Comparison of ENCODE assay signal across 16 cellular contexts in genomic region chr1:43431676-43432075, GRCh38. TPM values are rescaled to one million over a fixed set of nuclear protein-coding genes. Genes with fewer than 3 reads are reported as not detected.
A peak's percentile ranks its signal among the peaks of the same experiment; 100 is the strongest.
DNase-seq lines count a peak whose midpoint lies in the region; TF ChIP-seq lines count a peak whose summit lies in the region.
"Had no signal": no experiment of that assay in that cellular context is flagged by ENCODE, and none has a peak within 500 bp of the region (broad histone marks: within the 10 kb centered on the region; RNA-seq: fewer than 3 reads in every experiment).

No MANE protein-coding gene starts in this region.

- no peak overlapping the region for H2AFZ ChIP-seq in PC-9

- H3K9me3 ChIP-seq in PC-9 (ENCODE audit: insufficient read depth, low read depth) (no peaks in the 10 kb centered on the region), spleen (no peaks in the 10 kb centered on the region), A673 (ENCODE audit: low read depth, low read length, poor library complexity, severe bottlenecking) (no peaks in the 10 kb centered on the region)
- H3K9me3 ChIP-seq: BLaER1, Caco-2, HAP-1 had no signal

- TF ChIP-seq CTCF in PC-9 (conservative IDR thresholded peaks at IDR 0.05) (no peak), glutamatergic neuron (IDR thresholded peaks at IDR 0.05; ENCODE audit: partially characterized antibody, unreplicated experiment) (no peak), spleen (IDR thresholded peaks at IDR 0.05 in 8 of 11, conservative IDR thresholded peaks at IDR 0.05 in 3 of 11) (no peak), A673 (conservative IDR thresholded peaks at IDR 0.05; ENCODE audit: low read depth, low read length) (no peak)

- no peak overlapping the region for H3K4me2 ChIP-seq in PC-9
- H3K4me2 ChIP-seq: BLaER1 had no signal

- peak overlapping the region; percentile 6 for H3K27ac Mint-ChIP-seq in T-helper 2 cell treated with Interferon-gamma antibody and Interleukin-4, amounts not matched to agents 5 μg/mL and 100 μg/mL, for 36 hours
- H3K27ac Mint-ChIP-seq in glutamatergic neuron (ENCODE audit: unreplicated experiment): no peak overlapping the region

- H3K4me3 ChIP-seq in PC-9 (no peak overlapping the region), spleen (no peak overlapping the region), A673 (ENCODE audit: low read depth, low read length, poor library complexity, severe bottlenecking) (no peak overlapping the region)
- H3K4me3 ChIP-seq: BLaER1, HAP-1 had no signal

- H3F3A ChIP-seq in PC-9 (ENCODE audit: insufficient read depth, low read depth): no peaks in the 10 kb centered on the region

- H3K4me1 ChIP-seq in PC-9 (replicated peaks; ENCODE audit: insufficient read depth) (no peaks in the 10 kb centered on the region), spleen (peaks cover 0 to 23% (median 0%) of the 10 kb centered on the region in 6 donors), A673 (ENCODE audit: insufficient read depth, low read length, poor library complexity, severe bottlenecking) (peaks cover 8% of the 10 kb centered on the region)
- H3K4me1 ChIP-seq: BLaER1, Caco-2, HAP-1 had no signal

- no peaks in the 10 kb centered on the region for H3K27me3 ChIP-seq in PC-9 (ENCODE audit: insufficient read depth, low read depth)
- no peaks in the 10 kb centered on the region for H3K27me3 ChIP-seq in spleen (replicated peaks in 1 of 7)
- H3K27me3 ChIP-seq in A673 (replicated peaks; ENCODE audit: insufficient read depth, low read depth, low read length, poor library complexity): no peaks in the 10 kb centered on the region
- H3K27me3 ChIP-seq: BLaER1 had no signal

- no peaks in the 10 kb centered on the region for H3K79me2 ChIP-seq in PC-9 (ENCODE audit: low read depth)

- TSS peak; percentile 3 for BruUV-seq in PC-9 (replicated peaks; lab: Mats Ljungman, UMichigan)
- BruUV-seq in A673 (replicated peaks; lab: Mats Ljungman, UMichigan): no TSS peak

- no peaks in the 10 kb centered on the region for H3K9me3 Mint-ChIP-seq in T-helper 2 cell treated with Interferon-gamma antibody and Interleukin-4, amounts not matched to agents 5 μg/mL and 100 μg/mL, for 36 hours
- peaks cover 6% of the 10 kb centered on the region for H3K9me3 Mint-ChIP-seq in glutamatergic neuron (ENCODE audit: unreplicated experiment)
- H3K9me3 Mint-ChIP-seq: CD8-positive, alpha-beta memory T cell had no signal

- no peak for DNase-seq in T-helper 2 cell treated with Interferon-gamma antibody and Interleukin-4, amounts not matched to agents 5 μg/mL and 100 μg/mL, for 36 hours (ENCODE audit: low spot score)
- DNase-seq in T-helper 2 cell (no peak), PC-9 (no peak), glutamatergic neuron (peak; percentile 5), spleen (peak; percentile 30), NCI-H2227 (lab: John Stamatoyannopoulos, UW; ENCODE audit: unreplicated experiment) (no peak), A673 (ENCODE audit: low spot score) (no peak), OCI-M2 (lab: John Stamatoyannopoulos, UW; ENCODE audit: unreplicated experiment) (no peak)
- DNase-seq: AML-193; Caco-2; CD8-positive, alpha-beta memory T cell; DMS53; GF-D8 had no signal

- CTCF ChIA-PET in PC-9 (lab: Charles Lee) (no interaction called here), A673 (lab: Charles Lee) (no interaction called here)

- intact Hi-C loops in PC-9 (cut with micrococcal nuclease; ENCODE audit: unreplicated experiment): no loop called here
- intact Hi-C loops in spleen (cut with DNase I; ENCODE audit: low total_unique reads): no loop called here
- intact Hi-C loops in A673 (cut with micrococcal nuclease; ENCODE audit: unreplicated experiment): no loop called here

- H3K36me3 Mint-ChIP-seq in T-helper 2 cell treated with Interferon-gamma antibody and Interleukin-4, amounts not matched to agents 5 μg/mL and 100 μg/mL, for 36 hours (ENCODE audit: low read depth): peaks cover 43% of the 10 kb centered on the region
- H3K36me3 Mint-ChIP-seq in glutamatergic neuron (ENCODE audit: unreplicated experiment): no peaks in the 10 kb centered on the region

- POLR2A ChIA-PET in PC-9 (lab: Charles Lee; ENCODE audit: unreplicated experiment) (no interaction called here), A673 (lab: Charles Lee; ENCODE audit: low non-redundant PET) (no interaction called here)

- no peak for TF ChIP-seq POLR2A in spleen (IDR thresholded peaks at IDR 0.05)

- H3K27me3 Mint-ChIP-seq in T-helper 2 cell treated with Interferon-gamma antibody and Interleukin-4, amounts not matched to agents 5 μg/mL and 100 μg/mL, for 36 hours (ENCODE audit: low read depth): no peaks in the 10 kb centered on the region
- peaks cover 2% of the 10 kb centered on the region for H3K27me3 Mint-ChIP-seq in glutamatergic neuron (ENCODE audit: unreplicated experiment)
- H3K27me3 Mint-ChIP-seq: CD8-positive, alpha-beta memory T cell had no signal

- H3K4me3 Mint-ChIP-seq in T-helper 2 cell treated with Interferon-gamma antibody and Interleukin-4, amounts not matched to agents 5 μg/mL and 100 μg/mL, for 36 hours: no peak overlapping the region
- no peak overlapping the region for H3K4me3 Mint-ChIP-seq in glutamatergic neuron (ENCODE audit: unreplicated experiment)
- H3K4me3 Mint-ChIP-seq: CD8-positive, alpha-beta memory T cell had no signal

- peaks cover 3% of the 10 kb centered on the region for H3K4me1 Mint-ChIP-seq in T-helper 2 cell treated with Interferon-gamma antibody and Interleukin-4, amounts not matched to agents 5 μg/mL and 100 μg/mL, for 36 hours (ENCODE audit: low read depth)
- H3K4me1 Mint-ChIP-seq in glutamatergic neuron (ENCODE audit: low read depth, unreplicated experiment): no peaks in the 10 kb centered on the region

- H3K27ac ChIP-seq in PC-9: no peak overlapping the region
- H3K27ac ChIP-seq in spleen: no peak overlapping the region
- H3K27ac ChIP-seq in A673 (ENCODE audit: low read depth, low read length, poor library complexity, severe bottlenecking): no peak overlapping the region
- H3K27ac ChIP-seq: 22Rv1, BLaER1 had no signal

- H4K20me1 ChIP-seq in PC-9 (ENCODE audit: insufficient read depth): no peaks in the 10 kb centered on the region
- H4K20me1 ChIP-seq: BLaER1 had no signal

- peaks cover 16% of the 10 kb centered on the region for H3K36me3 ChIP-seq in PC-9 (ENCODE audit: low read depth)
- peaks cover 0 to 100% (median 78%) of the 10 kb centered on the region in 6 donors for H3K36me3 ChIP-seq in spleen
- H3K36me3 ChIP-seq in A673 (ENCODE audit: insufficient read depth, low read length, poor library complexity, severe bottlenecking): peaks cover 38% of the 10 kb centered on the region

- no peaks in the 10 kb centered on the region for H3K9me2 ChIP-seq in PC-9 (ENCODE audit: insufficient read depth)

- WGBS in spleen, 5 donors: 92 to 100% (median 95%) methylated on average over 8 to 9 of the region's 9 CpGs

RNA-seq across cellular contexts. Expression of gene HYI, which starts 22.1 kb away (rescaled TPM):
- 43.5 and 46.6 TPM in 2 replicates for total RNA-seq in PC-9 (2021)
- total RNA-seq in glutamatergic neuron (ENCODE audit: unreplicated experiment): 18.7 TPM
- 10 to 100 TPM; 24.2 to 47.3 (median 38.6) TPM for total RNA-seq in spleen
- polyA plus RNA-seq in spleen: 10 to 100 TPM; 23.2 to 67.2 (median 59.9) TPM
- total RNA-seq in A673 (2021): 14.8 and 19.8 TPM in 2 replicates

RNA-seq across cellular contexts. Expression of gene SZT2, which starts 42.0 kb away (rescaled TPM):
- total RNA-seq in PC-9 (2021) (71.6 and 76.1 TPM in 2 replicates), glutamatergic neuron (ENCODE audit: unreplicated experiment) (85.3 TPM), spleen (100 to 1,000 TPM in 3 of 7 donors, 10 to 100 TPM in 4; 64.7 to 115 (median 75.7) TPM), A673 (2021) (27.9 and 34.6 TPM in 2 replicates)
- 10 to 100 TPM in 2 of 3 donors, 1 to 10 TPM in 1; 9.4 to 35.6 (median 16.7) TPM for polyA plus RNA-seq in spleen

RNA-seq across cellular contexts. Expression of gene MED8, which starts 42.1 kb away (rescaled TPM):
- 54.8 and 56.0 TPM in 2 replicates for total RNA-seq in PC-9 (2021)
- 39.1 TPM for total RNA-seq in glutamatergic neuron (ENCODE audit: unreplicated experiment)
- 10 to 100 TPM; 24.8 to 38.3 (median 30.5) TPM for total RNA-seq in spleen
- 10 to 100 TPM; 18.3 to 23.8 (median 22.3) TPM for polyA plus RNA-seq in spleen
- total RNA-seq in A673 (2021): 36.7 TPM in 2 replicates

Comparison
In these comparisons a context has a peak if more than half of its experiments do, and no peak if none do; other contexts are left out.
1. DNase-seq: peak in glutamatergic neuron (single experiment) and spleen (single experiment); none in T-helper 2 cell treated with Interferon-gamma antibody and Interleukin-4, amounts not matched to agents 5 μg/mL and 100 μg/mL, for 36 hours (single experiment), T-helper 2 cell (0 of 5), PC-9 (0 of 2), NCI-H2227 (single experiment), A673 (single experiment) and OCI-M2 (single experiment).